Comparison of ENCODE assay signal across 6 cellular contexts in genomic region chr17:28404812-28405570, GRCh38. TPM values are rescaled to one million over a fixed set of nuclear protein-coding genes. Genes with fewer than 3 reads are reported as not detected.
A peak's percentile ranks its signal among the peaks of the same experiment; 100 is the strongest.
DNase-seq lines count a peak whose midpoint lies in the region; ATAC-seq lines count a peak whose summit lies in the region.

No MANE protein-coding gene starts in this region.

- H3K9me3 ChIP-seq in mucosa of stomach (ENCODE audit: control insufficient read depth, low read length): no peaks in the 10 kb centered on the region

- DNase-seq in G401 (ENCODE audit: low spot score) (peak; percentile 64), ACHN (no peak), NCI-H2029 treated with DMSO at 0.1 percent for 48 hours (lab: John Stamatoyannopoulos, UW) (no peak)
- DNase-seq in activated naive CD8-positive, alpha-beta T cell treated with anti-CD3 and anti-CD28 coated beads, Interleukin-2, amount 50 U/mL, for 24 hours: no peak

- H3K9me3 Mint-ChIP-seq in activated naive CD8-positive, alpha-beta T cell treated with anti-CD3 and anti-CD28 coated beads, Interleukin-2, amount 50 U/mL, for 24 hours: no peaks in the 10 kb centered on the region

- H3K36me3 Mint-ChIP-seq in activated naive CD8-positive, alpha-beta T cell treated with anti-CD3 and anti-CD28 coated beads, Interleukin-2, amount 50 U/mL, for 24 hours (ENCODE audit: low read depth): no peaks in the 10 kb centered on the region

- peak overlapping the region; percentile 63 for H3K4me3 ChIP-seq in mucosa of stomach (ENCODE audit: low read length)

- peak overlapping the region; percentile 77 for H3K4me3 Mint-ChIP-seq in activated naive CD8-positive, alpha-beta T cell treated with anti-CD3 and anti-CD28 coated beads, Interleukin-2, amount 50 U/mL, for 24 hours

- H3K27me3 ChIP-seq in mucosa of stomach (ENCODE audit: control insufficient read depth, insufficient read depth, low read length): no peaks in the 10 kb centered on the region

- in situ Hi-C loops in G401 (cut with HindIII; ENCODE audit: low sequenced_read_pairs) (no loop called here), ACHN (cut with HindIII; ENCODE audit: low pct_ligation_motif_present, low pct_unique_long_range_greater_than_20kb, low sequenced_read_pairs) (no loop called here)

- H3K27me3 Mint-ChIP-seq in activated naive CD8-positive, alpha-beta T cell treated with anti-CD3 and anti-CD28 coated beads, Interleukin-2, amount 50 U/mL, for 24 hours: peaks cover 3% of the 10 kb centered on the region

- peaks cover 39% of the 10 kb centered on the region for H3K4me1 ChIP-seq in mucosa of stomach (ENCODE audit: control insufficient read depth, insufficient read depth, low read length)

- ATAC-seq in activated naive CD8-positive, alpha-beta T cell treated with anti-CD3 and anti-CD28 coated beads, Interleukin-2, amount 50 U/mL, for 24 hours: no peak
- ATAC-seq in GM18867 (IDR thresholded peaks at IDR 0.05; ENCODE audit: unreplicated experiment): no peak

- H3K4me1 Mint-ChIP-seq in activated naive CD8-positive, alpha-beta T cell treated with anti-CD3 and anti-CD28 coated beads, Interleukin-2, amount 50 U/mL, for 24 hours: peaks cover 12% of the 10 kb centered on the region

- no peak overlapping the region for H3K27ac Mint-ChIP-seq in activated naive CD8-positive, alpha-beta T cell treated with anti-CD3 and anti-CD28 coated beads, Interleukin-2, amount 50 U/mL, for 24 hours

- H3K9ac ChIP-seq in mucosa of stomach (ENCODE audit: low read length): peak overlapping the region; percentile 71

- no peaks in the 10 kb centered on the region for H3K36me3 ChIP-seq in mucosa of stomach (ENCODE audit: control insufficient read depth, insufficient read depth, low read length)

RNA-seq across cellular contexts. Expression of gene SLC46A1, which starts 1.0 kb away (rescaled TPM):
- total RNA-seq in G401 (2014; rRNA removed; shearing (Covaris generic)): 33.6 and 44.7 TPM in 2 replicates

RNA-seq across cellular contexts. Expression of gene SARM1, which starts 33.5 kb away (rescaled TPM):
- 18.6 and 20.4 TPM in 2 replicates for total RNA-seq in G401 (2014; rRNA removed; shearing (Covaris generic))

RNA-seq across cellular contexts. Expression of gene VTN, which starts 34.9 kb away (rescaled TPM):
- total RNA-seq in G401 (2014; rRNA removed; shearing (Covaris generic)): 12.4 and 13.1 TPM in 2 replicates

RNA-seq across cellular contexts. Expression of gene SEBOX, which starts 40.0 kb away (rescaled TPM):
- not detected in 2 replicates for total RNA-seq in G401 (2014; rRNA removed; shearing (Covaris generic))

RNA-seq across cellular contexts. Expression of gene POLDIP2, which starts 47.7 kb away (rescaled TPM):
- total RNA-seq in G401 (2014; rRNA removed; shearing (Covaris generic)): 200 and 227 TPM in 2 replicates
